ENCODE assay signal across 22 cellular contexts in the genomic region with DNA sequence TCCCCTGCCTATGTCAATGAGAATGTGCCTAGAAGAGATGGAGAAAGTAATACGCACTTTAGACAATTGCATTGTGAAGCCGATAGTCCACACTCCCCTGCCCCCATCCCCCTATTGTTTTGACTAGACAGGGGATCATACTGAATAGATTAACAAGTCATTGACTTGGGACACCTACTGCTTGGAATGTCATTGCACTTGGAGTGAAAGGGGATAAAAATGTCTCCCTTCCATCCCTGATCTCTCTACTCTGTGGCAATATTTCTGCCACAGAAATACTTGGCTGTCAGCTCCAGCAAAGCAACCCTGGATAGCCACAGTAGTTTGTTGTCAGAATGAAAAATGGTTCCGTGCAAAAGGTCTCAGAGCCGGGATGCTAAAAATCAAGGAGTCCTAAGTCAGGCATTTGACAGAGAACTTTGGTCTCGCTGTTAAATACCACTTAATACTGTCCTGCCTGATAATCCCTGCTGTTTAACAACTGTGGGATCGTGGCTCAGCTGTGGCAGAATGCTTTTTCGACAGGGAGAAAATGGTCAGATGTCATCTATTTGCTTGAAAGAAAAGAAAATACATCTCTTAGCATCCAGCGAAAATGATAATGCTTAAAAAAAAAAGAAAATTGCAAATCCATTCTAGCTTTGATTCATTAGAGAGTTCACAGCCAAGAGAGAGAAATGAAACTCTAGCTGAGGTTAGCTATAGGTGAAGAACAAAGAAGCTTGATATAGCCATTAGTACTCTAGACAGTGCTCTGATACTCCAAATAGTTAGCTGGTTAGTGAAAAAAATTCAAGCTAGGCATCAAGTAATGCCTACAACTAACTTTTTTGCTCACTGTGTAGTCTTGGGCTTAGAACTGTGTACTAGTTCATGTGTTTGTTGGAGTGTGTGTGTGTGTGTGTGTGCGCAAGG.
DNase-seq lines count a peak whose midpoint lies in the region; FAIRE-seq and TF ChIP-seq lines count a peak whose summit lies in the region.
"Had no signal": no experiment of that assay in that cellular context is flagged by ENCODE, and none has a peak within 500 bp of the region (broad histone marks: within the 10 kb centered on the region; RNA-seq: fewer than 3 reads in every experiment).

No MANE protein-coding gene starts in this region.

- H3K4me3 ChIP-seq in mesendoderm (ENCODE audit: low read length) (no peak overlapping the region), coronary artery (no peak overlapping the region)
- H3K4me3 ChIP-seq: ovary, suprapubic skin had no signal

- no peak overlapping the region for H3K18ac ChIP-seq in mesendoderm (ENCODE audit: low read length)

- peaks cover 13% of the 10 kb centered on the region for H3K4me1 Mint-ChIP-seq in brain
- H3K4me1 Mint-ChIP-seq: activated CD4-positive, alpha-beta T cell treated with anti-CD3 and anti-CD28 coated beads, Interleukin-2, amount 10 ng/mL, durations not matched to agents 24 days and 14 days; IgD-negative memory B cell had no signal

- no peak overlapping the region for H3K4ac ChIP-seq in mesendoderm (ENCODE audit: low read depth, low read length)

- H2BK5ac ChIP-seq in mesendoderm (ENCODE audit: low read length): no peak overlapping the region

- H3K79me2 ChIP-seq in mesendoderm (ENCODE audit: control insufficient read depth, insufficient read depth, low read length): no peaks in the 10 kb centered on the region

- H2BK120ac ChIP-seq in mesendoderm (ENCODE audit: low read depth, low read length): no peak overlapping the region

- no CpG with 5 or more reads among the region's 9 CpGs for WGBS in mesendoderm (ENCODE audit: extremely low coverage, insufficient coverage, low lambda C conversion rate)

- H3K9me3 Mint-ChIP-seq in brain: peaks cover 0 to 7% (median 5%) of the 10 kb centered on the region in 5 experiments

- no peak overlapping the region for H3K4me2 ChIP-seq in mesendoderm (ENCODE audit: low read length)
- H3K4me2 ChIP-seq: SK-N-SH had no signal

- FAIRE-seq in HTR-8/SVneo (lab: Jason Lieb, UNC): peak; percentile 16
- FAIRE-seq: RCC 7860 had no signal

- peak overlapping the region in 3 of 5 experiments; percentile 7 to 51 (median 34) for H3K4me3 Mint-ChIP-seq in brain
- H3K4me3 Mint-ChIP-seq: activated CD4-positive, alpha-beta T cell treated with anti-CD3 and anti-CD28 coated beads, Interleukin-2, amount 10 ng/mL, durations not matched to agents 24 days and 14 days; CD8-positive, alpha-beta T cell; IgD-negative memory B cell had no signal

- no peaks in the 10 kb centered on the region for H3K36me3 ChIP-seq in mesendoderm (ENCODE audit: control insufficient read depth, insufficient read depth, low read length)
- H3K36me3 ChIP-seq: ovary, suprapubic skin had no signal

- H3K27ac Mint-ChIP-seq in brain: peak overlapping the region in 1 of 5 experiments; percentile 27
- H3K27ac Mint-ChIP-seq: activated CD4-positive, alpha-beta T cell treated with anti-CD3 and anti-CD28 coated beads, Interleukin-2, amount 10 ng/mL, durations not matched to agents 24 days and 14 days; CD8-positive, alpha-beta T cell; IgD-negative memory B cell had no signal

- DNase-seq in AG08395 (ENCODE audit: low spot score): peak; percentile 33
- DNase-seq in HTR-8/SVneo (ENCODE audit: insufficient read length, low spot score): no peak
- DNase-seq in mesendoderm: peak; percentile 70
- no peak for DNase-seq in globus pallidus (ENCODE audit: low spot score)
- DNase-seq in coronary artery (ENCODE audit: low spot score): no peak
- DNase-seq in stimulated activated CD4-positive, alpha-beta T cell treated with anti-CD3 and anti-CD28 coated beads, Interleukin-4, amount 100 ng/mL, for 24 hours: no peak
- DNase-seq in NCI-H146 treated with DMSO at 0.1 percent for 48 hours (lab: John Stamatoyannopoulos, UW; ENCODE audit: unreplicated experiment): no peak
- DNase-seq: activated CD4-positive, alpha-beta T cell treated with anti-CD3 and anti-CD28 coated beads, Interleukin-2, amount 10 ng/mL, durations not matched to agents 24 days and 14 days; activated CD8-positive, alpha-beta memory T cell treated with anti-CD3 and anti-CD28 coated beads, Interleukin-2, amount 50 U/mL, for 4 hours; activated naive CD4-positive, alpha-beta T cell treated with anti-CD3 and anti-CD28 coated beads, Interleukin-2, amount 50 U/mL, for 16 hours; CD8-positive, alpha-beta T cell; effector CD4-positive, alpha-beta T cell; hypothalamus; NCI-H2107; ovary; SK-N-SH; stimulated activated CD4-positive, alpha-beta T cell treated with anti-CD3 and anti-CD28 coated beads, Interleukin-4, amount 100 ng/mL, for 4 hours; stimulated activated CD8-positive, alpha-beta memory T cell treated with anti-CD3 and anti-CD28 coated beads, Interleukin-4, amount 100 ng/mL, for 48 hours had no signal

- H3K36me3 Mint-ChIP-seq in brain: no peaks in the 10 kb centered on the region
- H3K36me3 Mint-ChIP-seq: CD8-positive, alpha-beta T cell; IgD-negative memory B cell had no signal

- no peak overlapping the region for H3K23ac ChIP-seq in mesendoderm (ENCODE audit: low read length)

- H3K56ac ChIP-seq in mesendoderm (ENCODE audit: low read length): peak overlapping the region; percentile 12

- peaks cover 6% of the 10 kb centered on the region for H3K27me3 Mint-ChIP-seq in brain
- H3K27me3 Mint-ChIP-seq: activated CD4-positive, alpha-beta T cell treated with anti-CD3 and anti-CD28 coated beads, Interleukin-2, amount 10 ng/mL, durations not matched to agents 24 days and 14 days; IgD-negative memory B cell had no signal

- H2AK5ac ChIP-seq in mesendoderm (ENCODE audit: low read length): no peak overlapping the region

- no peak overlapping the region for H4K5ac ChIP-seq in mesendoderm (ENCODE audit: low read length)

- TF ChIP-seq CTCF in brain (conservative IDR thresholded peaks at IDR 0.05) (no peak), coronary artery (IDR thresholded peaks at IDR 0.05) (no peak)

- H2BK15ac ChIP-seq in mesendoderm (replicated peaks; ENCODE audit: low read depth): no peak overlapping the region

- H3K4me1 ChIP-seq in mesendoderm (ENCODE audit: control insufficient read depth, low read depth, low read length): peaks cover 9% of the 10 kb centered on the region

- H3K27ac ChIP-seq in mesendoderm (ENCODE audit: low read depth, low read length) (no peak overlapping the region), coronary artery (no peak overlapping the region)
- H3K27ac ChIP-seq: ovary, suprapubic skin had no signal

- H3K79me1 ChIP-seq in mesendoderm (ENCODE audit: low read length): no peaks in the 10 kb centered on the region

- H3K9ac ChIP-seq in mesendoderm (ENCODE audit: low read length): no peak overlapping the region
- H3K9ac ChIP-seq: SK-N-SH had no signal

- H3K27me3 ChIP-seq in mesendoderm (ENCODE audit: insufficient read depth, low read length, poor library complexity): no peaks in the 10 kb centered on the region
- H3K27me3 ChIP-seq: ovary, suprapubic skin had no signal

- no peak overlapping the region for H4K8ac ChIP-seq in mesendoderm (ENCODE audit: low read depth, low read length)

Comparison
In these comparisons a context has a peak if more than half of its experiments do, and no peak if none do; other contexts are left out.
1. DNase-seq: peak in AG08395 (single experiment) and mesendoderm (single experiment); none in HTR-8/SVneo (single experiment), globus pallidus (single experiment), coronary artery (single experiment), stimulated activated CD4-positive, alpha-beta T cell treated with anti-CD3 and anti-CD28 coated beads, Interleukin-4, amount 100 ng/mL, for 24 hours (single experiment) and NCI-H146 treated with DMSO at 0.1 percent for 48 hours (single experiment).